Comparison of ENCODE assay signal across 40 cellular contexts in genomic region chr2:6326958-6327357, GRCh38.
"Had no signal": no experiment of that assay in that cellular context is flagged by ENCODE, and none has a peak within 500 bp of the region (broad histone marks: within the 10 kb centered on the region; RNA-seq: fewer than 3 reads in every experiment).

No MANE protein-coding gene starts in this region.

- H3K4me1 Mint-ChIP-seq: activated naive CD4-positive, alpha-beta T cell treated with anti-CD3 and anti-CD28 coated beads, Interleukin-2, amount 10 ng/mL, durations not matched to agents 7 days and 5 days; activated naive CD4-positive, alpha-beta T cell treated with anti-CD3 and anti-CD28 coated beads, Interleukin-2, amount 50 U/mL, for 24 hours; activated naive CD8-positive, alpha-beta T cell treated with anti-CD3 and anti-CD28 coated beads for 36 hours; activated naive CD8-positive, alpha-beta T cell treated with anti-CD3 and anti-CD28 coated beads, Interleukin-2, amount 10 ng/mL, durations not matched to agents 7 days and 5 days; activated naive CD8-positive, alpha-beta T cell treated with anti-CD3 and anti-CD28 coated beads, Interleukin-2, amount 50 U/mL, for 24 hours; activated T-helper 17 cell treated with anti-CD3 and anti-CD28 coated beads, Interleukin-2, amount 50 U/mL, for 72 hours; central memory CD8-positive, alpha-beta T cell had no signal

- FAIRE-seq: astrocyte, bronchial epithelial cell had no signal

- H3K4me3 Mint-ChIP-seq: activated naive CD4-positive, alpha-beta T cell treated with anti-CD3 and anti-CD28 coated beads for 36 hours; activated naive CD4-positive, alpha-beta T cell treated with anti-CD3 and anti-CD28 coated beads, Interleukin-2, amount 10 ng/mL, durations not matched to agents 7 days and 5 days; activated naive CD4-positive, alpha-beta T cell treated with anti-CD3 and anti-CD28 coated beads, Interleukin-2, amount 50 U/mL, for 24 hours; activated naive CD8-positive, alpha-beta T cell; activated naive CD8-positive, alpha-beta T cell treated with anti-CD3 and anti-CD28 coated beads for 36 hours; activated naive CD8-positive, alpha-beta T cell treated with anti-CD3 and anti-CD28 coated beads, Interleukin-2, amount 10 ng/mL, durations not matched to agents 7 days and 5 days; activated naive CD8-positive, alpha-beta T cell treated with anti-CD3 and anti-CD28 coated beads, Interleukin-2, amount 50 U/mL, for 24 hours; activated T-cell treated with anti-CD3 and anti-CD28 coated beads, Interleukin-2, amount 50 U/mL, for 24 hours; activated T-cell treated with anti-CD3 and anti-CD28 coated beads, Interleukin-2, amount 50 U/mL, for 4 hours; activated T-cell treated with anti-CD3 and anti-CD28 coated beads, Interleukin-2, amount 50 U/mL, for 72 hours; activated T-helper 1 cell treated with anti-CD3 and anti-CD28 coated beads, Interleukin-12 subunit alpha, Interleukin-12 subunit beta, Interleukin-2, Interleukin-4 antibody, amounts not matched to agents 30 ng/mL and 10 ng/mL and 1 ng/mL, durations not matched to agents 14 hours and 24 hours and 36 hours; activated T-helper 17 cell treated with anti-CD3 and anti-CD28 coated beads, Interleukin-2, amount 50 U/mL, for 72 hours; central memory CD8-positive, alpha-beta T cell had no signal

- H3K27ac Mint-ChIP-seq: activated naive CD4-positive, alpha-beta T cell treated with anti-CD3 and anti-CD28 coated beads for 36 hours; activated naive CD4-positive, alpha-beta T cell treated with anti-CD3 and anti-CD28 coated beads, Interleukin-2, amount 10 ng/mL, durations not matched to agents 7 days and 5 days; activated naive CD4-positive, alpha-beta T cell treated with anti-CD3 and anti-CD28 coated beads, Interleukin-2, amount 50 U/mL, for 24 hours; activated naive CD4-positive, alpha-beta T cell treated with anti-CD3 and anti-CD28 coated beads, Interleukin-2, amount 50 U/mL, for 72 hours; activated naive CD8-positive, alpha-beta T cell; activated naive CD8-positive, alpha-beta T cell treated with anti-CD3 and anti-CD28 coated beads for 36 hours; activated naive CD8-positive, alpha-beta T cell treated with anti-CD3 and anti-CD28 coated beads, Interleukin-2, amount 10 ng/mL, durations not matched to agents 7 days and 5 days; activated naive CD8-positive, alpha-beta T cell treated with anti-CD3 and anti-CD28 coated beads, Interleukin-2, amount 50 U/mL, for 24 hours; activated T-cell treated with anti-CD3 and anti-CD28 coated beads, Interleukin-2, amount 50 U/mL, for 24 hours; activated T-cell treated with anti-CD3 and anti-CD28 coated beads, Interleukin-2, amount 50 U/mL, for 72 hours; activated T-helper 1 cell treated with anti-CD3 and anti-CD28 coated beads, Interleukin-12 subunit alpha, Interleukin-12 subunit beta, Interleukin-2, Interleukin-4 antibody, amounts not matched to agents 30 ng/mL and 10 ng/mL and 1 ng/mL, durations not matched to agents 14 hours and 24 hours and 36 hours; activated T-helper 17 cell treated with anti-CD3 and anti-CD28 coated beads, Interleukin-2, amount 50 U/mL, for 72 hours; activated T-helper 2 cell treated with anti-CD3 and anti-CD28 coated beads, Interferon-gamma antibody, Interleukin-2, Interleukin-4, amounts not matched to agents 10 μg/mL and 5 μg/mL and 100 μg/mL, durations not matched to agents 14 hours and 24 hours and 36 hours had no signal

- DNase-seq: activated effector memory CD4-positive, alpha-beta T cell treated with anti-CD3 and anti-CD28 coated beads, Interleukin-2, amount 50 U/mL, for 16 hours; activated effector memory CD4-positive, alpha-beta T cell treated with Interleukin-2 at 50 U/mL for 16 hours; activated gamma-delta T cell; activated gamma-delta T cell treated with Interleukin-2 at 50 U/mL for 16 hours; activated naive CD4-positive, alpha-beta T cell; activated naive CD4-positive, alpha-beta T cell treated with anti-CD3 and anti-CD28 coated beads for 36 hours; activated naive CD4-positive, alpha-beta T cell treated with anti-CD3 and anti-CD28 coated beads, Interleukin-2, amount 10 ng/mL, durations not matched to agents 7 days and 5 days; activated naive CD4-positive, alpha-beta T cell treated with anti-CD3 and anti-CD28 coated beads, Interleukin-2, amount 50 U/mL, for 16 hours; activated naive CD4-positive, alpha-beta T cell treated with Interleukin-2 at 50 U/mL for 16 hours; activated naive CD8-positive, alpha-beta T cell treated with anti-CD3 and anti-CD28 coated beads for 36 hours; activated naive CD8-positive, alpha-beta T cell treated with anti-CD3 and anti-CD28 coated beads, Interleukin-2, amount 10 ng/mL, durations not matched to agents 7 days and 5 days; activated naive CD8-positive, alpha-beta T cell treated with anti-CD3 and anti-CD28 coated beads, Interleukin-2, amount 50 U/mL, for 24 hours; activated T-cell treated with anti-CD3 and anti-CD28 coated beads, Interleukin-2, amount 50 U/mL, for 1 hour; activated T-cell treated with anti-CD3 and anti-CD28 coated beads, Interleukin-2, amount 50 U/mL, for 24 hours; activated T-cell treated with anti-CD3 and anti-CD28 coated beads, Interleukin-2, amount 50 U/mL, for 4 hours; activated T-cell treated with anti-CD3 and anti-CD28 coated beads, Interleukin-2, amount 50 U/mL, for 48 hours; activated T-cell treated with anti-CD3 and anti-CD28 coated beads, Interleukin-2, amount 50 U/mL, for 72 hours; adrenal gland; amniotic stem cell; amygdala; anterior cingulate cortex; aorta; body of pancreas; brain microvascular endothelial cell; caudate nucleus; central memory CD4-positive, alpha-beta T cell; cerebellar nuclear complex had no signal

- H3K27me3 Mint-ChIP-seq: activated naive CD4-positive, alpha-beta T cell treated with anti-CD3 and anti-CD28 coated beads, Interleukin-2, amount 10 ng/mL, durations not matched to agents 7 days and 5 days; activated naive CD4-positive, alpha-beta T cell treated with anti-CD3 and anti-CD28 coated beads, Interleukin-2, amount 50 U/mL, for 24 hours; activated naive CD8-positive, alpha-beta T cell; activated naive CD8-positive, alpha-beta T cell treated with anti-CD3 and anti-CD28 coated beads for 36 hours; activated naive CD8-positive, alpha-beta T cell treated with anti-CD3 and anti-CD28 coated beads, Interleukin-2, amount 10 ng/mL, durations not matched to agents 7 days and 5 days; activated naive CD8-positive, alpha-beta T cell treated with anti-CD3 and anti-CD28 coated beads, Interleukin-2, amount 50 U/mL, for 24 hours; activated T-cell treated with anti-CD3 and anti-CD28 coated beads, Interleukin-2, amount 50 U/mL, for 24 hours; activated T-helper 17 cell treated with anti-CD3 and anti-CD28 coated beads, Interleukin-2, amount 50 U/mL, for 72 hours; brain; central memory CD8-positive, alpha-beta T cell had no signal

- H3K27ac ChIP-seq: adrenal gland, ascending aorta, body of pancreas, brain microvascular endothelial cell, breast epithelium, cardiac muscle cell had no signal

- H3K9me3 ChIP-seq: adrenal gland, ascending aorta, body of pancreas had no signal

- H3K4me1 ChIP-seq: adrenal gland, ascending aorta, body of pancreas, breast epithelium had no signal

- H3K4me3 ChIP-seq: adrenal gland, ascending aorta, body of pancreas, breast epithelium, cardiac muscle cell had no signal

- H3K36me3 Mint-ChIP-seq: activated naive CD4-positive, alpha-beta T cell treated with anti-CD3 and anti-CD28 coated beads, Interleukin-2, amount 10 ng/mL, durations not matched to agents 7 days and 5 days; activated naive CD4-positive, alpha-beta T cell treated with anti-CD3 and anti-CD28 coated beads, Interleukin-2, amount 50 U/mL, for 24 hours; activated naive CD4-positive, alpha-beta T cell treated with anti-CD3 and anti-CD28 coated beads, Interleukin-2, amount 50 U/mL, for 72 hours; activated naive CD8-positive, alpha-beta T cell; activated naive CD8-positive, alpha-beta T cell treated with anti-CD3 and anti-CD28 coated beads for 36 hours; activated naive CD8-positive, alpha-beta T cell treated with anti-CD3 and anti-CD28 coated beads, Interleukin-2, amount 10 ng/mL, durations not matched to agents 7 days and 5 days had no signal

- H3K9me3 Mint-ChIP-seq: activated naive CD8-positive, alpha-beta T cell treated with anti-CD3 and anti-CD28 coated beads, Interleukin-2, amount 10 ng/mL, durations not matched to agents 7 days and 5 days had no signal

- H3K27me3 ChIP-seq: adrenal gland, ascending aorta, body of pancreas, brain microvascular endothelial cell, breast epithelium, cardiac muscle cell had no signal

- ATAC-seq: activated naive CD4-positive, alpha-beta T cell treated with anti-CD3 and anti-CD28 coated beads, Interleukin-2, amount 50 U/mL, for 72 hours; activated naive CD8-positive, alpha-beta T cell treated with anti-CD3 and anti-CD28 coated beads, Interleukin-2, amount 50 U/mL, for 24 hours; activated T-cell treated with anti-CD3 and anti-CD28 coated beads, Interleukin-2, amount 50 U/mL, for 4 hours; activated T-cell treated with anti-CD3 and anti-CD28 coated beads, Interleukin-2, amount 50 U/mL, for 72 hours; activated T-helper 17 cell treated with anti-CD3 and anti-CD28 coated beads, Interleukin-2, amount 50 U/mL, for 72 hours; body of pancreas had no signal

- H3K36me3 ChIP-seq: adrenal gland, ascending aorta, brain microvascular endothelial cell, breast epithelium, cardiac muscle cell had no signal
